3 cellular contexts compared by ENCODE assay signal in the genomic region with DNA sequence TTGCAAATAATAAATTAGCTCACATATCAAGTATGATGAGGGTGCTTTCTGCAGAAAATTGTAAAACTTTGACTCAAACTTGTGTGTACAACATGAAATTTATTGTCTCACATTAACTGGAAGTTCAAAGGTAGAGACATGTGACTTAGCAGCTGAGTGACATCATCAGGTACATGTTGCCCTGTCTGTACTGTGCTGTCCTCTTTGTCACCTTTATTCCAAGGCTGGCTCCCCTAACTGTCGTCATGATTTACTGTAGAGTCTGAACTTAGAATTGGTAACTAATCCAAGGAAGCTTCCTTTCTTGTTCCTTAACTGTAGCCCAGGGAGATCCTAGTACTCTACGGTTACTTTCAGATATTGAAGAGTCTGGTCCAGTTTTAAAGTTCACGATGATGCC.
TF ChIP-seq lines count a peak whose summit lies in the region.

No MANE protein-coding gene starts in this region.

TF ChIP-seq in HEK293, 187 proteins besides CTCF, POLR2A, EP300 and RAD21:
- no peak for TF ChIP-seq ZNF274 (IDR thresholded peaks at IDR 0.05; ENCODE audit: low read length)
- no peak for TF ChIP-seq ZNF274 (tag by site-specific recombination; IDR thresholded peaks at IDR 0.05; ENCODE audit: borderline replicate concordance)
- TF ChIP-seq, protein P1, sequence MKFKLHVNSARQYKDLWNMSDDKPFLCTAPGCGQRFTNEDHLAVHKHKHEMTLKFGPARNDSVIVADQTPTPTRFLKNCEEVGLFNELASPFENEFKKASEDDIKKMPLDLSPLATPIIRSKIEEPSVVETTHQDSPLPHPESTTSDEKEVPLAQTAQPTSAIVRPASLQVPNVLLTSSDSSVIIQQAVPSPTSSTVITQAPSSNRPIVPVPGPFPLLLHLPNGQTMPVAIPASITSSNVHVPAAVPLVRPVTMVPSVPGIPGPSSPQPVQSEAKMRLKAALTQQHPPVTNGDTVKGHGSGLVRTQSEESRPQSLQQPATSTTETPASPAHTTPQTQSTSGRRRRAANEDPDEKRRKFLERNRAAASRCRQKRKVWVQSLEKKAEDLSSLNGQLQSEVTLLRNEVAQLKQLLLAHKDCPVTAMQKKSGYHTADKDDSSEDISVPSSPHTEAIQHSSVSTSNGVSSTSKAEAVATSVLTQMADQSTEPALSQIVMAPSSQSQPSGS (tag by site-specific recombination; IDR thresholded peaks at IDR 0.05; ENCODE audit: low read depth), result peak; percentile 47; the same call in 1 of the 2 replicates
- TF ChIP-seq SCRT2 (tag by site-specific recombination; IDR thresholded peaks at IDR 0.05), result peak; percentile 73; the same call in 1 of the 2 replicates
TF ChIP-seq in HEK293: peak in this region for 2.

TF ChIP-seq in K562, 482 proteins besides CTCF, POLR2A, EP300 and RAD21:
- TF ChIP-seq FOXA3 (CRISPR knock-in tag; conservative IDR thresholded peaks at IDR 0.05 in 1 of 2, IDR thresholded peaks at IDR 0.05 in 1 of 2), result no peak
- TF ChIP-seq, protein P2, sequence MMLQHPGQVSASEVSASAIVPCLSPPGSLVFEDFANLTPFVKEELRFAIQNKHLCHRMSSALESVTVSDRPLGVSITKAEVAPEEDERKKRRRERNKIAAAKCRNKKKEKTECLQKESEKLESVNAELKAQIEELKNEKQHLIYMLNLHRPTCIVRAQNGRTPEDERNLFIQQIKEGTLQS (IDR thresholded peaks at IDR 0.05), result peak; percentile 39; the same call in 1 of the 2 replicates
- TF ChIP-seq, protein P2 (CRISPR knock-in tag; conservative IDR thresholded peaks at IDR 0.05), result no peak
TF ChIP-seq in K562: peak in this region for 1.

TF ChIP-seq in HepG2, 621 proteins besides CTCF, POLR2A, EP300 and RAD21:
- TF ChIP-seq, protein P3, sequence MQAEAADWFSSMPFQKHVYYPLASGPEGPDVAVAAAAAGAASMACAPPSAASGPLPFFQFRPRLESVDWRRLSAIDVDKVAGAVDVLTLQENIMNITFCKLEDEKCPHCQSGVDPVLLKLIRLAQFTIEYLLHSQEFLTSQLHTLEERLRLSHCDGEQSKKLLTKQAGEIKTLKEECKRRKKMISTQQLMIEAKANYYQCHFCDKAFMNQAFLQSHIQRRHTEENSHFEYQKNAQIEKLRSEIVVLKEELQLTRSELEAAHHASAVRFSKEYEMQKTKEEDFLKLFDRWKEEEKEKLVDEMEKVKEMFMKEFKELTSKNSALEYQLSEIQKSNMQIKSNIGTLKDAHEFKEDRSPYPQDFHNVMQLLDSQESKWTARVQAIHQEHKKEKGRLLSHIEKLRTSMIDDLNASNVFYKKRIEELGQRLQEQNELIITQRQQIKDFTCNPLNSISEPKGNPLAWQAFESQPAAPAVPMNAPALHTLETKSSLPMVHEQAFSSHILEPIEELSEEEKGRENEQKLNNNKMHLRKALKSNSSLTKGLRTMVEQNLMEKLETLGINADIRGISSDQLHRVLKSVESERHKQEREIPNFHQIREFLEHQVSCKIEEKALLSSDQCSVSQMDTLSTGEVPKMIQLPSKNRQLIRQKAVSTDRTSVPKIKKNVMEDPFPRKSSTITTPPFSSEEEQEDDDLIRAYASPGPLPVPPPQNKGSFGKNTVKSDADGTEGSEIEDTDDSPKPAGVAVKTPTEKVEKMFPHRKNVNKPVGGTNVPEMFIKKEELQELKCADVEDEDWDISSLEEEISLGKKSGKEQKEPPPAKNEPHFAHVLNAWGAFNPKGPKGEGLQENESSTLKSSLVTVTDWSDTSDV (CRISPR knock-in tag; IDR thresholded peaks at IDR 0.05), result no peak
- TF ChIP-seq ATF7 (IDR thresholded peaks at IDR 0.05) (peak; percentile 23; the same call in 1 of the 2 replicates), ATF7 (CRISPR knock-in tag; IDR thresholded peaks at IDR 0.05) (no peak), CREB1 (IDR thresholded peaks at IDR 0.05) (peak; percentile 52), CREB1 (CRISPR knock-in tag; IDR thresholded peaks at IDR 0.05) (no peak), MEIS1 (CRISPR knock-in tag; IDR thresholded peaks at IDR 0.05; ENCODE audit: borderline replicate concordance) (no peak)
TF ChIP-seq in HepG2: peak in this region for 2.
